16 cellular contexts compared by ENCODE assay signal in the genomic region with DNA sequence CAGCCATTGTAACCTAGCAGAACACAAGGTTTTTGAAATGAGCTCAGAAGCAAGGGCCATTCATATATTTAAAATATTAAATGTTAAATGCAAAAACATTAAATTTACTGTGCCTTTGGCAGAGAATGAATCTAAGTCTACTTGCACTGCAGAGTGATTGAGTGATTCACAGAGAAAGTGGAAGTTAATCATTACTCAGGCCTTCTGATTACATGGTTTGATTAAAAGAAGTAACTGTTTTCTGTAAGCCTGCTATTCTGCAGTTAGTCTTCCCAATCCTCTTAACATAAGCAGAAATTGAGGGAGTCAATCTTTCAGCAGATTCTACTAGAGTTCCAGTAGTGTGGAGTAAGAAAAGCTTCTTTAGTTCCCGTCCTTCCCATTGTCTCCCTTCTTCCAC. TPM values are rescaled to one million over a fixed set of nuclear protein-coding genes. Genes with fewer than 3 reads are reported as not detected.
DNase-seq lines count a peak whose midpoint lies in the region; ATAC-seq, FAIRE-seq and TF ChIP-seq lines count a peak whose summit lies in the region.
"Had no signal": no experiment of that assay in that cellular context is flagged by ENCODE, and none has a peak within 500 bp of the region (broad histone marks: within the 10 kb centered on the region; RNA-seq: fewer than 3 reads in every experiment).

No MANE protein-coding gene starts in this region.

- H3K27ac Mint-ChIP-seq in endothelial cell (ENCODE audit: unreplicated experiment) (peak overlapping the region; percentile 37), neural progenitor cell (peak overlapping the region; percentile 68), Caco-2 (ENCODE audit: unreplicated experiment) (no peak overlapping the region)
- H3K27ac Mint-ChIP-seq: activated T-helper 17 cell treated with anti-CD3 and anti-CD28 coated beads, Interleukin-2, amount 50 U/mL, for 72 hours; CD8-positive, alpha-beta T cell; stimulated activated naive CD8-positive, alpha-beta T cell treated with anti-CD3 and anti-CD28 coated beads, Interleukin-15, amount 100 ng/mL, for 72 hours had no signal

- H3K4me3 ChIP-seq in neural progenitor cell, result peak overlapping the region; percentile 79
- no peak overlapping the region for H3K4me3 ChIP-seq in Caco-2 (ENCODE audit: low read depth, low read length)

- H3K4me1 Mint-ChIP-seq in endothelial cell (ENCODE audit: unreplicated experiment) (peaks cover 53% of the 10 kb centered on the region), neural progenitor cell (peaks cover 17% of the 10 kb centered on the region), Caco-2 (ENCODE audit: low read depth, unreplicated experiment) (peaks cover 18% of the 10 kb centered on the region)

- CTCF ChIA-PET in Caco-2 (lab: Charles Lee), result no interaction called here

- H3K4me1 ChIP-seq in neural progenitor cell (peaks cover 19% of the 10 kb centered on the region), Caco-2 (peaks cover 7% of the 10 kb centered on the region; the same call in 1 of the 2 replicates)

- H3K36me3 ChIP-seq in neural progenitor cell (no peaks in the 10 kb centered on the region), Caco-2 (ENCODE audit: control insufficient read depth, insufficient read depth, low read length) (no peaks in the 10 kb centered on the region)
- H3K36me3 ChIP-seq: brain microvascular endothelial cell, right atrium auricular region had no signal

- H3K36me3 Mint-ChIP-seq in endothelial cell (ENCODE audit: low read depth, unreplicated experiment), result peaks cover 9% of the 10 kb centered on the region
- no peaks in the 10 kb centered on the region for H3K36me3 Mint-ChIP-seq in neural progenitor cell
- no peaks in the 10 kb centered on the region for H3K36me3 Mint-ChIP-seq in Caco-2 (ENCODE audit: insufficient read depth, unreplicated experiment)
- H3K36me3 Mint-ChIP-seq: CD8-positive, alpha-beta T cell had no signal

- DNase-seq in D721Med (ENCODE audit: insufficient read length, low spot score) (no peak), NCI-H2227 treated with DMSO at 0.1 percent for 48 hours (lab: John Stamatoyannopoulos, UW) (peak; percentile 11), endothelial cell (ENCODE audit: low spot score) (no peak), neural progenitor cell (ENCODE audit: low spot score) (peak; percentile 18), NCI-H1436 treated with DMSO at 0.1 percent for 48 hours (lab: John Stamatoyannopoulos, UW) (no peak), Caco-2 (no peak), NCI-H524 (lab: John Stamatoyannopoulos, UW) (no peak)
- DNase-seq: activated CD4-positive, alpha-beta T cell treated with anti-CD3 and anti-CD28 coated beads for 48 hours; brain microvascular endothelial cell; CD8-positive, alpha-beta T cell; NCI-H187; stimulated activated naive CD8-positive, alpha-beta T cell treated with anti-CD3 and anti-CD28 coated beads, Interleukin-15, amount 100 ng/mL, for 72 hours; SW 1271 had no signal

- peak overlapping the region; percentile 37 for H3K4me3 Mint-ChIP-seq in endothelial cell (ENCODE audit: unreplicated experiment)
- H3K4me3 Mint-ChIP-seq in neural progenitor cell, result peak overlapping the region; percentile 97
- no peak overlapping the region for H3K4me3 Mint-ChIP-seq in Caco-2 (ENCODE audit: unreplicated experiment)
- H3K4me3 Mint-ChIP-seq: activated T-helper 17 cell treated with anti-CD3 and anti-CD28 coated beads, Interleukin-2, amount 50 U/mL, for 72 hours had no signal

- peaks cover 41% of the 10 kb centered on the region for H3F3A ChIP-seq in neural progenitor cell (ENCODE audit: low read depth)

- intact Hi-C loops in Caco-2 (cut with micrococcal nuclease; ENCODE audit: unreplicated experiment), result no loop called here

- peaks cover 6% of the 10 kb centered on the region for H3K27me3 Mint-ChIP-seq in endothelial cell (ENCODE audit: unreplicated experiment)
- peaks cover 2% of the 10 kb centered on the region for H3K27me3 Mint-ChIP-seq in neural progenitor cell (ENCODE audit: insufficient read depth, low read depth)
- peaks cover 35% of the 10 kb centered on the region for H3K27me3 Mint-ChIP-seq in Caco-2 (ENCODE audit: insufficient read depth, unreplicated experiment)

- peak overlapping the region; percentile 61 for H3K27ac ChIP-seq in neural progenitor cell
- H3K27ac ChIP-seq: brain microvascular endothelial cell had no signal

- POLR2A ChIA-PET in Caco-2 (lab: Charles Lee), result no interaction called here

- no peak overlapping the region for H2AFZ ChIP-seq in neural progenitor cell (replicated peaks)

- peaks cover 8% of the 10 kb centered on the region for H3K79me2 ChIP-seq in neural progenitor cell (ENCODE audit: low read depth)

- H3K27me3 ChIP-seq in neural progenitor cell, result peaks cover 28% of the 10 kb centered on the region
- H3K27me3 ChIP-seq in Caco-2 (replicated peaks; ENCODE audit: control insufficient read depth, insufficient read depth, low read length), result peaks cover 2% of the 10 kb centered on the region
- H3K27me3 ChIP-seq: right atrium auricular region had no signal

- H3K9ac ChIP-seq in neural progenitor cell, result no peak overlapping the region

- H3K4me2 ChIP-seq in neural progenitor cell, result peak overlapping the region; percentile 84

- H4K20me1 ChIP-seq in neural progenitor cell (ENCODE audit: low read depth), result no peaks in the 10 kb centered on the region

- H3K9me3 ChIP-seq in neural progenitor cell (ENCODE audit: low read depth) (no peaks in the 10 kb centered on the region), Caco-2 (no peaks in the 10 kb centered on the region)
- H3K9me3 ChIP-seq: right atrium auricular region had no signal

- BruUV-seq in Caco-2 (replicated peaks; lab: Mats Ljungman, UMichigan), result no TSS peak

- H3K9me3 Mint-ChIP-seq in endothelial cell (ENCODE audit: unreplicated experiment) (no peaks in the 10 kb centered on the region), neural progenitor cell (no peaks in the 10 kb centered on the region), Caco-2 (ENCODE audit: unreplicated experiment) (no peaks in the 10 kb centered on the region)

- ATAC-seq in GM21825 (IDR thresholded peaks at IDR 0.05; ENCODE audit: unreplicated experiment), result no peak
- ATAC-seq: activated T-helper 17 cell treated with anti-CD3 and anti-CD28 coated beads, Interleukin-2, amount 50 U/mL, for 72 hours; CD8-positive, alpha-beta T cell; stimulated activated naive CD8-positive, alpha-beta T cell treated with anti-CD3 and anti-CD28 coated beads, Interleukin-15, amount 100 ng/mL, for 72 hours had no signal

- TF ChIP-seq CTCF in D721Med (IDR thresholded peaks at IDR 0.05; ENCODE audit: insufficient read depth, missing control alignments) (no peak), endothelial cell (IDR thresholded peaks at IDR 0.05; ENCODE audit: unreplicated experiment) (no peak), neural progenitor cell (IDR thresholded peaks at IDR 0.05) (no peak), Caco-2 (IDR thresholded peaks at IDR 0.05; ENCODE audit: insufficient read depth in 1 of 2, low read depth in 1 of 2, low read length in 1 of 2, severe bottlenecking in 1 of 2, unreplicated experiment in 1 of 2) (no peak)

- FAIRE-seq in D721Med (lab: Jason Lieb, UNC), result peak; percentile 82

RNA-seq across cellular contexts. Expression of a gene that starts 1.5 kb away (rescaled TPM):
- 27.6 TPM for total RNA-seq in endothelial cell (ENCODE audit: unreplicated experiment)
- 27.7 and 34.8 TPM in 2 replicates for total RNA-seq in neural progenitor cell (ENCODE audit: low replicate concordance)
- not detected in 2 replicates for total RNA-seq in Caco-2 (2022)
- total RNA-seq: activated T-helper 17 cell treated with anti-CD3 and anti-CD28 coated beads, Interleukin-2, amount 50 U/mL, for 72 hours; CD8-positive, alpha-beta T cell had no signal

Comparison
In these comparisons a context has a peak if more than half of its experiments do, and no peak if none do; other contexts are left out.
1. DNase-seq: peak in NCI-H2227 treated with DMSO at 0.1 percent for 48 hours (single experiment) and neural progenitor cell (single experiment); none in D721Med (single experiment), endothelial cell (single experiment), NCI-H1436 treated with DMSO at 0.1 percent for 48 hours (single experiment), Caco-2 (0 of 2) and NCI-H524 (0 of 2).
2. RNA of a gene that starts 1.5 kb away (total RNA-seq): 27.7 to 34.8 TPM in neural progenitor cell and 27.6 TPM in endothelial cell (single experiment); not detected in Caco-2; every median in the first group is over 10 times any median in the second.